Comparison of ENCODE assay signal across 25 cellular contexts in the genomic region with DNA sequence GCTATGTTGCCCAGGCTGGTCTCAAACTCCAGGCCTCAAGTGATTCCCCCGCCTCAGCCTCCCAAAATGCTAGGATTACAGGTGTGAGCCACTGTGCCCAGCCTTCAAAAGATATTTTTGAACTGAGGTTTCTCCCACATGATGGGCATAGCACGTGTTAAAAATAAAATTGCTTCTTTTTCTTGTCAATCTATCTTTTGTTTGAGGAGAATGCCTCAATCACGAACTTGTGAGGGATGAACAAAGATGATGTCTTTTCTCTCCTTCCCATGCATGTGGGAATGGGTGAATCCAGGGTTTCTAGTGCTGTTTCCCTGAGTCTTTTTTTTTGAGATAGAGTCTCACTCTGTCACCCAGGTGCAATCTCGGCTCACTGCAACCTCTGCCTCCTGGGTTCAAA.
"Had no signal": no experiment of that assay in that cellular context is flagged by ENCODE, and none has a peak within 500 bp of the region (broad histone marks: within the 10 kb centered on the region; RNA-seq: fewer than 3 reads in every experiment).

No MANE protein-coding gene starts in this region.

- H3K4me3 ChIP-seq: coronary artery, dorsolateral prefrontal cortex, gastroesophageal sphincter, lower lobe of right lung, ovary, right atrium auricular region, sigmoid colon, skin epidermis, stomach, thoracic aorta, transverse colon had no signal

- H3K4me1 ChIP-seq: gastroesophageal sphincter, right atrium auricular region, sigmoid colon, transverse colon had no signal

- FAIRE-seq: endometrium had no signal

- ATAC-seq: esophagus mucosa, gastroesophageal sphincter, left lobe of liver, lower lobe of right lung, natural killer cell had no signal

- H3K27ac Mint-ChIP-seq: mesothelial cell of epicardium, natural killer cell had no signal

- H3K27me3 ChIP-seq: dorsolateral prefrontal cortex, gastroesophageal sphincter, ovary, right atrium auricular region, sigmoid colon, stomach, transverse colon had no signal

- H3K36me3 ChIP-seq: gastroesophageal sphincter, lower lobe of right lung, ovary, right atrium auricular region, sigmoid colon, stomach, thoracic aorta, transverse colon had no signal

- H3K27me3 Mint-ChIP-seq: memory B cell had no signal

- H3K4me3 Mint-ChIP-seq: memory B cell, mesothelial cell of epicardium, natural killer cell, neural crest cell had no signal

- H3K27ac ChIP-seq: lower lobe of right lung, ovary, right atrium auricular region, sigmoid colon, stomach, thoracic aorta, transverse colon had no signal

- H3K9me3 Mint-ChIP-seq: memory B cell, mesothelial cell of epicardium, natural killer cell had no signal

- DNase-seq: dorsolateral prefrontal cortex; effector memory CD4-positive, alpha-beta T cell; glutamatergic neuron; islet precursor cell; lower lobe of right lung; natural killer cell; ovary; sigmoid colon; stimulated activated CD4-positive, alpha-beta T cell treated with anti-CD3 and anti-CD28 coated beads, Interleukin-2, amount 100 ng/mL, for 24 hours; stimulated activated CD4-positive, alpha-beta T cell treated with anti-CD3 and anti-CD28 coated beads, Interleukin-4, amount 100 ng/mL, for 4 hours; stimulated activated naive CD4-positive, alpha-beta T cell; stomach; substantia nigra; transverse colon had no signal

- H3K9me3 ChIP-seq: gastroesophageal sphincter, lower lobe of right lung, ovary, right atrium auricular region, sigmoid colon, stomach, thoracic aorta, transverse colon had no signal
